Comparison of ENCODE assay signal across 11 cellular contexts in genomic region chr10:71970869-71971268, GRCh38. TPM values are rescaled to one million over a fixed set of nuclear protein-coding genes. Genes with fewer than 3 reads are reported as not detected.
DNase-seq lines count a peak whose midpoint lies in the region; ATAC-seq and TF ChIP-seq lines count a peak whose summit lies in the region.
"Had no signal": no experiment of that assay in that cellular context is flagged by ENCODE, and none has a peak within 500 bp of the region (broad histone marks: within the 10 kb centered on the region; RNA-seq: fewer than 3 reads in every experiment).

No MANE protein-coding gene starts in this region.

- H3K27me3 ChIP-seq in layer of hippocampus (ENCODE audit: control insufficient read depth, insufficient read depth, low read length) (no peaks in the 10 kb centered on the region), stomach (peaks cover 0 to 5% (median 0%) of the 10 kb centered on the region in 3 donors)

- WGBS in stomach, 5 donors = 37 to 66% (median 44%) methylated on average over 4 of the region's 4 CpGs

- intact Hi-C loops in stomach (cut with DNase I; ENCODE audit: low total_unique reads) (no loop called here), posterior vena cava (cut with DNase I) (loop anchor here in 1 of 2 donors (5.0 kb wide), 1 partner anchor 41 kb away; no protein-coding TSS in a partner anchor)

- no peak for TF ChIP-seq POLR2A in stomach (IDR thresholded peaks at IDR 0.05)

- no peak for ATAC-seq in HG03565 (IDR thresholded peaks at IDR 0.05; ENCODE audit: unreplicated experiment)
- no peak for ATAC-seq in GM18502 (IDR thresholded peaks at IDR 0.05; ENCODE audit: poor library complexity, unreplicated experiment)

- DNase-seq in HFFc6 (no peak), astrocyte of the spinal cord (ENCODE audit: low read depth, low spot score) (peak; percentile 42), stomach (no peak), posterior vena cava (ENCODE audit: low spot score) (no peak), hepatic stellate cell (ENCODE audit: low spot score) (no peak)
- DNase-seq: NCI-H345 had no signal

- no peak overlapping the region for H3K4me3 ChIP-seq in astrocyte of the spinal cord (ENCODE audit: low read depth, low read length)
- peak overlapping the region; percentile 6 to 18 (median 15) for H3K4me3 ChIP-seq in stomach

- H3K27ac Mint-ChIP-seq in HFFc6 = peak overlapping the region; percentile 73
- H3K27ac Mint-ChIP-seq: activated T-helper 2 cell treated with anti-CD3 and anti-CD28 coated beads, Interferon-gamma antibody, Interleukin-2, Interleukin-4, amounts not matched to agents 10 μg/mL and 5 μg/mL and 100 μg/mL, durations not matched to agents 14 hours and 24 hours and 36 hours; CD14-positive monocyte had no signal

- H3K9me3 Mint-ChIP-seq in HFFc6 = no peaks in the 10 kb centered on the region
- H3K9me3 Mint-ChIP-seq: activated T-helper 2 cell treated with anti-CD3 and anti-CD28 coated beads, Interferon-gamma antibody, Interleukin-2, Interleukin-4, amounts not matched to agents 10 μg/mL and 5 μg/mL and 100 μg/mL, durations not matched to agents 14 hours and 24 hours and 36 hours; CD14-positive monocyte had no signal

- no peak for TF ChIP-seq EP300 in stomach (IDR thresholded peaks at IDR 0.05)

- in situ Hi-C loops in astrocyte of the spinal cord (cut with HindIII; ENCODE audit: low sequenced_read_pairs) = no loop called here

- peaks cover 4% of the 10 kb centered on the region for H3K27me3 Mint-ChIP-seq in HFFc6 (ENCODE audit: insufficient read depth)

- peaks cover 0 to 5% (median 0%) of the 10 kb centered on the region in 4 donors for H3K36me3 ChIP-seq in stomach

- peak overlapping the region; percentile 91 for H3K27ac ChIP-seq in layer of hippocampus (ENCODE audit: low read depth, low read length)
- H3K27ac ChIP-seq in stomach = peak overlapping the region; percentile 59 to 84 (median 72)

- H3K4me3 Mint-ChIP-seq in HFFc6 = no peak overlapping the region; the same call in 1 of the 2 replicates

- peaks cover 24% of the 10 kb centered on the region for H3K36me3 Mint-ChIP-seq in HFFc6 (ENCODE audit: low read depth)
- H3K36me3 Mint-ChIP-seq: CD14-positive monocyte had no signal

- TF ChIP-seq CTCF in HFFc6 (IDR thresholded peaks at IDR 0.05) (no peak), astrocyte of the spinal cord (IDR thresholded peaks at IDR 0.05; ENCODE audit: low read depth, low read length) (no peak), stomach (IDR thresholded peaks at IDR 0.05) (no peak)

- peaks cover 80 to 100% (median 95%) of the 10 kb centered on the region in 4 donors for H3K4me1 ChIP-seq in stomach

- H3K4me1 Mint-ChIP-seq in HFFc6 (ENCODE audit: low read depth) = peaks cover 97% of the 10 kb centered on the region
- H3K4me1 Mint-ChIP-seq: CD14-positive monocyte had no signal

- H3K9me3 ChIP-seq in stomach = no peaks in the 10 kb centered on the region

RNA-seq across cellular contexts. Expression of gene CHST3, which starts 6.7 kb away (rescaled TPM):
- 10 to 100 TPM; 34.9 to 48.1 (median 40.3) TPM for total RNA-seq in HFFc6 (2021; fragmentation: NEBNext Ultra II Directional; extraction: Animal tissue kit (Norgen Biotek cat#: 25700))
- total RNA-seq in stomach (10 to 100 TPM in 4 of 5 donors, 1 to 10 TPM in 1; 4.9 to 26.8 (median 17.0) TPM), posterior vena cava (10 to 100 TPM; 34.9 to 37.7 TPM)
- polyA plus RNA-seq in stomach = 1 to 10 TPM; 1.5 to 4.7 (median 3.3) TPM
- polyA plus RNA-seq: CD14-positive monocyte had no signal
